20 cellular contexts compared by ENCODE assay signal in the genomic region with DNA sequence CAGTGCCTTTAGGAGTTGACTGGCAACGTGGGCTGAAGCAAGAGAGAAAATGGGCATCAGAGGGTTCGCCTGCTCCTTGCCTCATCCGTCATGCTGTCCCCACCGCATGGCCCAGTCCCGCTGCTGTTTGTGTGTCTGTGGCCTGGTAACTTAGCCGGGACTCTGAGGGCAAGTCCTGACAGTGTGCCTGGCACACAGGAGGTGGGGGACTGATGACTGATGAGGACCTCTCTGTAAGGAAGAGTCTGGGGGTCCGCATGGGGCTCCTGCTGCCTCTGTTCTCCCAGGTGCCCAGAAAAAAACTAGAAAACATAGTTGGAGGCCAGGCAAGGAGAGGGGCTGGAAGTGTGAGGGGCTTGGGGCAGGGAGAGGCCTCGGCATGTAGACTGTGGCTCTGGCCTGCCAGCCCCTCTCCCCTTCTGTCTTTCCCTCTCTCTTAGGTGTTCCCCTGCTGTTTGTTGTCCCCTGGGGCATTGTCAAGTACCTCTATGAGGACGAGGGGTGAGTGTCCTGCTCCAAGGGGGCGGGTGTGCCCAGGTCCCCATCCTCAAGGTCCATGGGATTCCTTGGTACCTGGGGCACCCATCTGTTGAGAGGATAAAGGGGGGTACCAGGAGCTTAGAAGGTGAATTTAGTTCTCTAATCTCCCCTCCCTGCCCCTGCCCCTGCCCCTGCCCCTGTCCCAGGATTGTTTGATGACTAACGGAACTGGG. TPM values are rescaled to one million over a fixed set of nuclear protein-coding genes. Genes with fewer than 3 reads are reported as not detected.
"Had no signal": no experiment of that assay in that cellular context is flagged by ENCODE, and none has a peak within 500 bp of the region (broad histone marks: within the 10 kb centered on the region; RNA-seq: fewer than 3 reads in every experiment).

No MANE protein-coding gene starts in this region.

- H3K4me3 ChIP-seq: esophagus muscularis mucosa, gastrocnemius medialis, heart right ventricle, left lung, lower lobe of right lung, sigmoid colon, skin epidermis had no signal

- H3K27ac Mint-ChIP-seq: memory B cell, mesothelial cell of epicardium, nephron progenitor cell had no signal

- H3K36me3 Mint-ChIP-seq: memory B cell, mesothelial cell of epicardium had no signal

- H3K4me3 Mint-ChIP-seq: memory B cell, mesothelial cell of epicardium, nephron progenitor cell had no signal

- H3K9me3 ChIP-seq: esophagus muscularis mucosa, gastrocnemius medialis, heart right ventricle, left lung, lower lobe of right lung, neutrophil, sigmoid colon had no signal

- H3K27me3 ChIP-seq: gastrocnemius medialis, left lung, sigmoid colon had no signal

- DNase-seq: effector memory CD4-positive, alpha-beta T cell; gastrocnemius medialis; heart right ventricle; hypothalamus; left lung; lower lobe of right lung; nephron progenitor cell; sigmoid colon; stimulated activated CD4-positive, alpha-beta T cell treated with anti-CD3 and anti-CD28 coated beads, Interleukin-12 subunit alpha, Interleukin-12 subunit beta, amount 100 ng/mL, for 4 hours; stimulated activated naive CD4-positive, alpha-beta T cell treated with Interleukin-2 at 50 U/mL for 16 hours; trophoblast cell had no signal

- H3K4me1 Mint-ChIP-seq: memory B cell, mesothelial cell of epicardium had no signal

- H3K27ac ChIP-seq: epithelial cell of prostate, esophagus muscularis mucosa, gastrocnemius medialis, heart right ventricle, left lung, lower lobe of right lung, neutrophil, sigmoid colon, skin epidermis had no signal

- H3K9me3 Mint-ChIP-seq: memory B cell, mesothelial cell of epicardium, nephron progenitor cell had no signal

- H3K36me3 ChIP-seq: esophagus muscularis mucosa, gastrocnemius medialis, heart right ventricle, left lung, lower lobe of right lung, neutrophil, sigmoid colon had no signal

- ATAC-seq: gastrocnemius medialis, heart right ventricle, left lung, lower lobe of right lung had no signal

- H3K4me1 ChIP-seq: esophagus muscularis mucosa, gastrocnemius medialis, heart right ventricle, left lung, lower lobe of right lung, sigmoid colon had no signal

RNA-seq across cellular contexts. Expression of a gene that starts 29.5 kb away (rescaled TPM):
- total RNA-seq: esophagus muscularis mucosa, fibroblast of villous mesenchyme, gastrocnemius medialis, mesothelial cell of epicardium, osteoblast, pulmonary artery endothelial cell had no signal
